Comparison of ENCODE assay signal across 12 cellular contexts in the genomic region with DNA sequence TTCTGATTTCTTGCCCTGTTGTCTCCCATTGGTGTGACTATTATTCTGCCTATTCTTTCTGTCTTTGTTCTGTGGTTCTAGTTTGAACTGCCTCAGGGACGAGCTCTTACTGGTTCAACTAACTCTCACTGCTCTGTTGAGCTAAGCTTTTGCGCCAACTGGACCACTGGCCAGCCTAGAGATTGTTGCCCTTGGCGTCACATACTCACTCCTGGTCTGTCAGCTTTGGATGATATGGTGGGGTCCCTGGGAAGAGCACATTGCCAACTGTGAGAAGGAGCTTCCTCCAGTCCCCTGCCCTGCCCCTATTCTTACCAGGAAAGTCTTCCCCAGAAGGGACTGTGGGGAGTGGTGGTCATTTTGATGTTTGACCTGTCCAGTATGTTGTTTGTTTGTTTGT. TPM values are rescaled to one million over a fixed set of nuclear protein-coding genes. Genes with fewer than 3 reads are reported as not detected.
DNase-seq lines count a peak whose midpoint lies in the region; ATAC-seq, FAIRE-seq and TF ChIP-seq lines count a peak whose summit lies in the region.
"Had no signal": no experiment of that assay in that cellular context is flagged by ENCODE, and none has a peak within 500 bp of the region (broad histone marks: within the 10 kb centered on the region; RNA-seq: fewer than 3 reads in every experiment).

No MANE protein-coding gene starts in this region.

- peak overlapping the region; percentile 94 for H3K27ac Mint-ChIP-seq in activated CD4-positive, alpha-beta T cell treated with anti-CD3 and anti-CD28 coated beads, Interleukin-2, amount 10 ng/mL, durations not matched to agents 7 days and 5 days

- H3K4me3 ChIP-seq in MM.1S (ENCODE audit: low read length): no peak overlapping the region
- peak overlapping the region; percentile 11; the same call in 1 of the 2 replicates for H3K4me3 ChIP-seq in GM12878
- no peak overlapping the region for H3K4me3 ChIP-seq in gastrocnemius medialis

- H3K27ac ChIP-seq in MM.1S (ENCODE audit: low read length) (peak overlapping the region; percentile 90; the same call in 1 of the 2 replicates), GM12878 (ENCODE audit: control insufficient read depth, insufficient read depth) (peak overlapping the region; percentile 13; the same call in 1 of the 2 replicates), gastrocnemius medialis (peak overlapping the region; percentile 65 to 89 (median 82))

- TF ChIP-seq POLR2A in GM12878 (IDR thresholded peaks at IDR 0.05; ENCODE audit: low read depth, low read length): 0 out of 2 replicates have a peak, but pooled peaks have one; percentile 25
- no peak for TF ChIP-seq POLR2A in gastrocnemius medialis (IDR thresholded peaks at IDR 0.05)

- ATAC-seq in GM12878 (no peak), gastrocnemius medialis (no peak), GM18909 (IDR thresholded peaks at IDR 0.05; ENCODE audit: poor library complexity, unreplicated experiment) (no peak)

- H3K36me3 Mint-ChIP-seq in activated CD4-positive, alpha-beta T cell treated with anti-CD3 and anti-CD28 coated beads, Interleukin-2, amount 10 ng/mL, durations not matched to agents 7 days and 5 days (ENCODE audit: low read depth): peaks cover 72% of the 10 kb centered on the region

- no peaks in the 10 kb centered on the region for H3K27me3 Mint-ChIP-seq in activated CD4-positive, alpha-beta T cell treated with anti-CD3 and anti-CD28 coated beads, Interleukin-2, amount 10 ng/mL, durations not matched to agents 7 days and 5 days
- H3K27me3 Mint-ChIP-seq: IgD-negative memory B cell had no signal

- TF ChIP-seq CTCF in MM.1S (IDR thresholded peaks at IDR 0.05; ENCODE audit: low read length): no peak
- no peak for TF ChIP-seq CTCF in GM12878 (IDR thresholded peaks at IDR 0.05 in 2 of 3, conservative IDR thresholded peaks at IDR 0.05 in 1 of 3; ENCODE audit: control insufficient read depth in 2 of 3, extremely low read depth in 1 of 3, insufficient read depth in 1 of 3, low read depth in 3 of 3, low read length in 3 of 3)
- TF ChIP-seq CTCF in gastrocnemius medialis (IDR thresholded peaks at IDR 0.05 in 4 of 5, conservative IDR thresholded peaks at IDR 0.05 in 1 of 5): no peak
- TF ChIP-seq CTCF in D721Med (IDR thresholded peaks at IDR 0.05; ENCODE audit: insufficient read depth, missing control alignments): no peak

- 49% methylated on average over 3 of the region's 3 CpGs for WGBS in GM12878 (ENCODE audit: insufficient coverage, insufficient replicate concordance, low lambda C conversion rate, missing lambda C conversion rate)

- intact Hi-C loops in GM12878 (cut with micrococcal nuclease; ENCODE audit: unreplicated experiment): loop anchor here (1.0 to 5.0 kb wide), 2 partner anchors 29 to 37 kb away; no protein-coding TSS in a partner anchor
- intact Hi-C loops in gastrocnemius medialis (cut with DNase I; ENCODE audit: low total_unique reads): no loop called here

- FAIRE-seq in GM12878 (lab: Jason Lieb, UNC) (no peak), D721Med (lab: Jason Lieb, UNC) (no peak)

- H3K9ac ChIP-seq in MM.1S (ENCODE audit: low read length): no peak overlapping the region
- H3K9ac ChIP-seq in GM12878 (ENCODE audit: control insufficient read depth, insufficient read depth, low read length): peak overlapping the region; percentile 5; the same call in 1 of the 2 replicates

- no peak for DNase-seq in activated CD4-positive, alpha-beta T cell treated with anti-CD3 and anti-CD28 coated beads, Interleukin-2, amount 10 ng/mL, durations not matched to agents 7 days and 5 days
- no peak for DNase-seq in activated CD4-positive, alpha-beta T cell treated with anti-CD3 and anti-CD28 coated beads, Interleukin-2, amount 50 U/mL, for 48 hours
- no peak for DNase-seq in MM.1S
- DNase-seq in GM12878 (ENCODE audit: low read depth, low spot score): no peak
- no peak for DNase-seq in gastrocnemius medialis
- no peak for DNase-seq in D721Med (ENCODE audit: insufficient read length, low spot score)
- DNase-seq in inferior parietal cortex (ENCODE audit: extremely low spot score): no peak
- DNase-seq: ACHN, hypothalamus, NCI-H1930 had no signal

- TF ChIP-seq EP300 in GM12878 (IDR thresholded peaks at IDR 0.05; ENCODE audit: borderline replicate concordance in 1 of 2, control insufficient read depth in 1 of 2, low read depth in 2 of 2, low read length in 2 of 2): no peak

- H3K9me3 ChIP-seq in MM.1S (replicated peaks; ENCODE audit: insufficient read depth, low read length) (no peaks in the 10 kb centered on the region), GM12878 (replicated peaks; ENCODE audit: control insufficient read depth, insufficient read depth, low read length) (no peaks in the 10 kb centered on the region), gastrocnemius medialis (no peaks in the 10 kb centered on the region)

- H2AFZ ChIP-seq in MM.1S (ENCODE audit: low read length) (no peak overlapping the region), GM12878 (ENCODE audit: control insufficient read depth, low read depth, low read length) (no peak overlapping the region)

- no TSS peak for BruUV-seq in GM12878 (replicated peaks; lab: Mats Ljungman, UMichigan)

- H4K20me1 ChIP-seq in MM.1S (ENCODE audit: insufficient read depth, low read length) (peaks cover 8% of the 10 kb centered on the region; the same call in 1 of the 2 replicates), GM12878 (ENCODE audit: control insufficient read depth, insufficient read depth) (peaks cover 3% of the 10 kb centered on the region; the same call in 1 of the 2 replicates)

- H3K4me3 Mint-ChIP-seq in activated CD4-positive, alpha-beta T cell treated with anti-CD3 and anti-CD28 coated beads, Interleukin-2, amount 10 ng/mL, durations not matched to agents 7 days and 5 days: no peak overlapping the region

- H3K36me3 ChIP-seq in MM.1S (replicated peaks; ENCODE audit: insufficient read depth, low read length) (peaks cover 6% of the 10 kb centered on the region), GM12878 (ENCODE audit: control insufficient read depth in 2 of 2, insufficient read depth in 2 of 2, low read length in 1 of 2) (peaks cover 4 to 24% of the 10 kb centered on the region in 2 experiments; a peak in 3 of 4 replicates), gastrocnemius medialis (peaks cover 0 to 19% of the 10 kb centered on the region in 2 donors)

- no peaks in the 10 kb centered on the region for H3K27me3 ChIP-seq in MM.1S (replicated peaks; ENCODE audit: insufficient read depth, low read length)
- H3K27me3 ChIP-seq in GM12878 (replicated peaks in 1 of 2; ENCODE audit: control insufficient read depth in 2 of 2, insufficient read depth in 2 of 2, low read length in 1 of 2): no peaks in the 10 kb centered on the region
- no peaks in the 10 kb centered on the region for H3K27me3 ChIP-seq in gastrocnemius medialis

- no peaks in the 10 kb centered on the region for H3K9me3 Mint-ChIP-seq in activated CD4-positive, alpha-beta T cell treated with anti-CD3 and anti-CD28 coated beads, Interleukin-2, amount 10 ng/mL, durations not matched to agents 7 days and 5 days
- H3K9me3 Mint-ChIP-seq: IgD-negative memory B cell had no signal

- H3K4me1 Mint-ChIP-seq in activated CD4-positive, alpha-beta T cell treated with anti-CD3 and anti-CD28 coated beads, Interleukin-2, amount 10 ng/mL, durations not matched to agents 7 days and 5 days: peaks cover 82% of the 10 kb centered on the region

- SMC1A ChIA-PET in GM12878 (lab: Charles Lee; ENCODE audit: uncharacterized antibody, unreplicated experiment): interaction anchor here (0.7 to 4.3 kb wide), 16 partner anchors 10 to 131 kb away, joined by 3 to 28 read pairs (median 4); a partner anchor contains a TSS

- peaks cover 37% of the 10 kb centered on the region for H3F3A ChIP-seq in MM.1S (ENCODE audit: insufficient read depth, low read length)

- POLR2A ChIA-PET in activated CD4-positive, alpha-beta T cell treated with anti-CD3 and anti-CD28 coated beads, Interleukin-2, amount 10 ng/mL, durations not matched to agents 7 days and 5 days (lab: Charles Lee): no interaction called here
- POLR2A ChIA-PET in GM12878 (lab: Charles Lee): interaction anchor here (0.6 to 5.5 kb wide), 5 partner anchors 13 to 265 kb away, joined by 3 to 45 read pairs (median 4); a partner anchor contains a TSS

- peaks cover 89% of the 10 kb centered on the region for H3K79me2 ChIP-seq in MM.1S (ENCODE audit: low read length)
- peaks cover 87% of the 10 kb centered on the region for H3K79me2 ChIP-seq in GM12878 (ENCODE audit: control insufficient read depth, insufficient read depth, low read length)

- RAD21 ChIA-PET in GM12878 (lab: Charles Lee; ENCODE audit: unreplicated experiment): interaction anchor here (1.1 to 3.8 kb wide), 7 partner anchors 11 to 296 kb away, joined by 3 to 20 read pairs (median 4); a partner anchor contains a TSS

- H3K9me2 ChIP-seq in MM.1S (replicated peaks; ENCODE audit: insufficient read depth, low read length): no peaks in the 10 kb centered on the region

- in situ Hi-C loops in GM12878 (cut with MboI) (no loop called here), gastrocnemius medialis (cut with MboI; ENCODE audit: low sequenced_read_pairs in 4 of 4) (no loop called here)

- CTCF ChIA-PET in activated CD4-positive, alpha-beta T cell treated with anti-CD3 and anti-CD28 coated beads, Interleukin-2, amount 10 ng/mL, durations not matched to agents 7 days and 5 days (lab: Charles Lee): interaction anchor here (0.6 to 2.5 kb wide), 6 partner anchors 9 to 194 kb away, joined by 3 to 9 read pairs (median 4); no protein-coding TSS in a partner anchor
- CTCF ChIA-PET in GM12878 (lab: Yijun Ruan, JAX): interaction anchor here (0.9 to 3.7 kb wide), 13 partner anchors 12 to 380 kb away, joined by 3 to 15 read pairs (median 4); a partner anchor contains a TSS

- peak overlapping the region; percentile 65; the same call in 1 of the 2 replicates for H3K4me2 ChIP-seq in MM.1S (ENCODE audit: low read depth, low read length)
- peak overlapping the region; percentile 71 for H3K4me2 ChIP-seq in GM12878 (ENCODE audit: control insufficient read depth, insufficient read depth)

- peaks cover 57% of the 10 kb centered on the region for H3K4me1 ChIP-seq in MM.1S (ENCODE audit: low read length)
- peaks cover 25% of the 10 kb centered on the region for H3K4me1 ChIP-seq in GM12878 (ENCODE audit: control insufficient read depth, insufficient read depth, low read length)
- H3K4me1 ChIP-seq in gastrocnemius medialis: peaks cover 50 to 56% of the 10 kb centered on the region in 2 donors

- TF ChIP-seq RAD21 in GM12878 (IDR thresholded peaks at IDR 0.05; ENCODE audit: insufficient read depth, low read depth, low read length): no peak

RNA-seq across cellular contexts. Expression of a gene that starts 6.0 kb away (rescaled TPM):
- 100 to 1,000 TPM; 129 to 130 TPM for total RNA-seq in activated CD4-positive, alpha-beta T cell treated with anti-CD3 and anti-CD28 coated beads, Interleukin-2, amount 10 ng/mL, durations not matched to agents 7 days and 5 days
- 39.8 and 56.0 TPM in 2 replicates for total RNA-seq in GM12878 (2013; cell fraction: nucleolus; rRNA removed)
- total RNA-seq in GM12878 (2014; rRNA removed) (139 and 164 TPM in 2 replicates), GM12878 (2014; rRNA removed; fragmentation: Illumina TruSeq; extraction: Trizol) (144 TPM in 2 replicates), GM12878 (2021) (180 and 192 TPM in 2 replicates), gastrocnemius medialis (10 to 100 TPM; 29.0 to 53.5 (median 32.5) TPM)
- 76.6 TPM for polyA plus RNA-seq in GM12878 (2011; ENCODE audit: low read depth)
- polyA plus RNA-seq in GM12878 (2011; rRNA removed) (265 and 421 TPM in 2 replicates), GM12878 (2014; fragmentation: Illumina TruSeq; extraction: Trizol) (129 and 153 TPM in 2 replicates), GM12878 (2014; fragmentation: Nextera tagmentation; extraction: Ambion mirVana) (100 to 1,000 TPM; 237 to 292 TPM), GM12878 (2014; rRNA removed) (152 and 155 TPM in 2 replicates), GM12878 (2016; fragmentation: Nextera tagmentation; extraction: Ambion mirVana) (100 to 1,000 TPM; 128 to 134 TPM)
- polyA plus RNA-seq in GM12878 (2011; cell fraction: cytosol; rRNA removed): 114 and 226 TPM in 2 replicates
- polyA plus RNA-seq in GM12878 (2011; cell fraction: nucleus; rRNA removed): 98.3 and 124 TPM in 2 replicates
- polyA plus RNA-seq in GM12878 (2012): 115 and 137 TPM in 2 replicates
- 166 and 191 TPM in 2 replicates for polyA minus RNA-seq in GM12878 (2011; rRNA and poly(A)+ RNA removed)
- 44.0 and 62.0 TPM in 2 replicates for polyA minus RNA-seq in GM12878 (2011; cell fraction: cytosol; rRNA and poly(A)+ RNA removed)
- polyA minus RNA-seq in GM12878 (2011; cell fraction: nucleus; rRNA and poly(A)+ RNA removed): 14.4 and 33.0 TPM in 2 replicates

RNA-seq across cellular contexts. Expression of a gene that starts 25.8 kb away (rescaled TPM):
- 100 to 1,000 TPM; 163 to 165 TPM for total RNA-seq in activated CD4-positive, alpha-beta T cell treated with anti-CD3 and anti-CD28 coated beads, Interleukin-2, amount 10 ng/mL, durations not matched to agents 7 days and 5 days
- total RNA-seq in GM12878 (2013; cell fraction: nucleolus; rRNA removed): 106 and 110 TPM in 2 replicates
- total RNA-seq in GM12878 (2014; rRNA removed) (162 and 211 TPM in 2 replicates), GM12878 (2014; rRNA removed; fragmentation: Illumina TruSeq; extraction: Trizol) (182 and 184 TPM in 2 replicates), GM12878 (2021) (226 and 232 TPM in 2 replicates), gastrocnemius medialis (10 to 100 TPM; 19.9 to 44.3 (median 35.5) TPM)
- 47.8 TPM for polyA plus RNA-seq in GM12878 (2011; ENCODE audit: low read depth)
- polyA plus RNA-seq in GM12878 (2011; rRNA removed) (219 and 345 TPM in 2 replicates), GM12878 (2014; fragmentation: Illumina TruSeq; extraction: Trizol) (143 and 186 TPM in 2 replicates), GM12878 (2014; fragmentation: Nextera tagmentation; extraction: Ambion mirVana) (10 to 100 TPM; 41.2 to 58.5 TPM), GM12878 (2014; rRNA removed) (81.2 and 102 TPM in 2 replicates), GM12878 (2016; fragmentation: Nextera tagmentation; extraction: Ambion mirVana) (100 to 1,000 TPM; 221 to 223 TPM)
- 68.2 and 85.6 TPM in 2 replicates for polyA plus RNA-seq in GM12878 (2011; cell fraction: cytosol; rRNA removed)
- 42.1 and 48.0 TPM in 2 replicates for polyA plus RNA-seq in GM12878 (2011; cell fraction: nucleus; rRNA removed)
- 75.4 and 79.3 TPM in 2 replicates for polyA plus RNA-seq in GM12878 (2012)
- polyA minus RNA-seq in GM12878 (2011; rRNA and poly(A)+ RNA removed): 92.1 and 208 TPM in 2 replicates
- polyA minus RNA-seq in GM12878 (2011; cell fraction: cytosol; rRNA and poly(A)+ RNA removed): 48.1 and 59.3 TPM in 2 replicates
- 20.7 and 40.2 TPM in 2 replicates for polyA minus RNA-seq in GM12878 (2011; cell fraction: nucleus; rRNA and poly(A)+ RNA removed)

RNA-seq across cellular contexts. Expression of a gene that starts 56.7 kb away (rescaled TPM):
- total RNA-seq in activated CD4-positive, alpha-beta T cell treated with anti-CD3 and anti-CD28 coated beads, Interleukin-2, amount 10 ng/mL, durations not matched to agents 7 days and 5 days: 10 to 100 TPM; 53.3 to 63.2 TPM
- 4.2 and 7.9 TPM in 2 replicates for total RNA-seq in GM12878 (2013; cell fraction: nucleolus; rRNA removed)
- total RNA-seq in GM12878 (2014; rRNA removed): 70.3 and 82.6 TPM in 2 replicates
- total RNA-seq in GM12878 (2014; rRNA removed; fragmentation: Illumina TruSeq; extraction: Trizol): 71.6 and 81.1 TPM in 2 replicates
- total RNA-seq in GM12878 (2021): 62.6 and 63.5 TPM in 2 replicates
- polyA plus RNA-seq in GM12878 (2011; ENCODE audit: low read depth): 23.1 TPM
- 65.6 and 92.7 TPM in 2 replicates for polyA plus RNA-seq in GM12878 (2011; rRNA removed)
- 36.2 and 49.5 TPM in 2 replicates for polyA plus RNA-seq in GM12878 (2011; cell fraction: cytosol; rRNA removed)
- polyA plus RNA-seq in GM12878 (2011; cell fraction: nucleus; rRNA removed): 14.5 and 17.1 TPM in 2 replicates
- polyA plus RNA-seq in GM12878 (2012): 68.9 and 75.8 TPM in 2 replicates
- 40.0 and 109 TPM in 2 replicates for polyA plus RNA-seq in GM12878 (2014; fragmentation: Illumina TruSeq; extraction: Trizol)
- 100 to 1,000 TPM; 164 to 168 TPM for polyA plus RNA-seq in GM12878 (2014; fragmentation: Nextera tagmentation; extraction: Ambion mirVana)
- 102 and 158 TPM in 2 replicates for polyA plus RNA-seq in GM12878 (2014; rRNA removed)
- 100 to 1,000 TPM; 283 to 300 TPM for polyA plus RNA-seq in GM12878 (2016; fragmentation: Nextera tagmentation; extraction: Ambion mirVana)
- 9.3 and 9.9 TPM in 2 replicates for polyA minus RNA-seq in GM12878 (2011; rRNA and poly(A)+ RNA removed)
- polyA minus RNA-seq in GM12878 (2011; cell fraction: cytosol; rRNA and poly(A)+ RNA removed): 9.0 and 10.6 TPM in 2 replicates
- 5.1 and 7.7 TPM in 2 replicates for polyA minus RNA-seq in GM12878 (2011; cell fraction: nucleus; rRNA and poly(A)+ RNA removed)
- 100 to 1,000 TPM in 1 of 4 donors, 10 to 100 TPM in 3; 32.2 to 114 (median 69.5) TPM for total RNA-seq in gastrocnemius medialis

Comparison
In these comparisons a context has a peak if more than half of its experiments do, and no peak if none do; other contexts are left out.
1. H3K27ac ChIP-seq: peak in every context shown above with its lines; median percentile 90 in MM.1S; 82 in gastrocnemius medialis; 13 in GM12878.